8 cellular contexts compared by ENCODE assay signal in the genomic region with DNA sequence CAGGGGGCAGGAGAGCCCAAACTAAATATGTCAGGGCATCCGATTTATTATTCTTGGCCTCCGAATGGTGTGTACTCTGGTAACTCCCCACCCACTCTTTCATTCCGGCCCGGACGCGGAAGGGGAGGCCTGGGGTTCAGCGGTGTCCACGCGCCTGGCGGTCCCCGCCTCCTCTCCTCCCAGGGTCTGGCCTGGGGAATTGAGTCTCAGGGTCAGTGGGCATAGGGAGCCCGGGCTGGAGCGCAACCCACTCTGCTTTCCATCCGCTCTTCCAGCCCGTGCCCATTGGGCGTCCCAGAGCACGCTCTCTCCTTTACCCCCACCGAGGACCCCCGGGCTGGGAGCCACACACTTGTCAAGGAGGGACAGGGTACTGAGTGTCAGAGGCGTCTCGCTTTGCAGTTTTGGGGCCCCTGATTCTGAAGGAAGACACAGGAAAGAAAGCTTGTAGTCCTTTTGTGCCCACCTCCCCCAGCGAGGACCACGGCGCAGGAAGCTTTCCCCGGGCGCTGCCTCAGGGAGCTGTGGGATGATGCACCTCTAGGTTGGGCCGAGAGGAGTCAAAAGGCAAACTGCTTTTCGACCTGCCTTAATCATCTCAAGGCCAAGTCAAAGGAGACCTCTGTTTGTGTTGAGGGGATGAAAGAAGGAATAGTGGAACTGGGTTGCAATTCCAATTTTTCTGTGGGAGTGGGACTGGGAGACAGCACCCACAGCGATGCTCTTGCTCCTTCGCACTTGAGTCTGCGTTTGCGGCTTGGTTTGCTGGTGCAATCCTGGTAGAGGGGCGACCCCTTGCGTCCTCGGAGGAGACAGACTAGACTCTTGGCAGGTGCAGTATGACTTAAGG. TPM values are rescaled to one million over a fixed set of nuclear protein-coding genes. Genes with fewer than 3 reads are reported as not detected.
DNase-seq lines count a peak whose midpoint lies in the region; ATAC-seq and TF ChIP-seq lines count a peak whose summit lies in the region.

No MANE protein-coding gene starts in this region.

- ATAC-seq in GM21529 (IDR thresholded peaks at IDR 0.05; ENCODE audit: unreplicated experiment) (peak; percentile 88), thoracic aorta (ENCODE audit: insufficient number of reproducible peaks, low FRiP score, low read depth) (peak; percentile 49)
- ATAC-seq in activated T-cell treated with anti-CD3 and anti-CD28 coated beads, Interleukin-2, amount 50 U/mL, for 72 hours (replicated peaks in 1 of 2): peak; percentile 87 to 88

- TF ChIP-seq CTCF in foreskin fibroblast (IDR thresholded peaks at IDR 0.05; ENCODE audit: low read depth, low read length) (peak; percentile 73), neural progenitor cell (IDR thresholded peaks at IDR 0.05) (peak; percentile 98), thoracic aorta (IDR thresholded peaks at IDR 0.05) (peak; percentile 30)

- DNase-seq in DMS79 (lab: John Stamatoyannopoulos, UW): peak; percentile 53
- peak in 69 of 76 experiments; percentile 6 to 82 (median 54) for DNase-seq in HUDEP-2 (lab: John Stamatoyannopoulos, UW; ENCODE audit: unreplicated experiment in 76 of 76)
- peak; percentile 10 for DNase-seq in OCI-M2 (lab: John Stamatoyannopoulos, UW; ENCODE audit: unreplicated experiment)
- peak; percentile 83 for DNase-seq in activated T-cell treated with anti-CD3 and anti-CD28 coated beads, Interleukin-2, amount 50 U/mL, for 72 hours
- peak; percentile 66 to 90 for DNase-seq in foreskin fibroblast
- DNase-seq in neural progenitor cell (ENCODE audit: low spot score): peak; percentile 89
- DNase-seq in thoracic aorta (ENCODE audit: low spot score): no peak

- peaks cover 98% of the 10 kb centered on the region for H3K27me3 ChIP-seq in neural progenitor cell
- no peaks in the 10 kb centered on the region for H3K27me3 ChIP-seq in thoracic aorta (replicated peaks; ENCODE audit: insufficient read depth)

- peaks cover 23% of the 10 kb centered on the region for H3K4me1 Mint-ChIP-seq in activated T-cell treated with anti-CD3 and anti-CD28 coated beads, Interleukin-2, amount 50 U/mL, for 72 hours (ENCODE audit: low read depth)
- H3K4me1 Mint-ChIP-seq in neural progenitor cell: peaks cover 24% of the 10 kb centered on the region

- H3F3A ChIP-seq in neural progenitor cell (ENCODE audit: low read depth): no peaks in the 10 kb centered on the region

- H3K36me3 ChIP-seq in neural progenitor cell (no peaks in the 10 kb centered on the region), thoracic aorta (no peaks in the 10 kb centered on the region)

- peak overlapping the region; percentile 99 for H3K4me2 ChIP-seq in neural progenitor cell

- H3K4me3 ChIP-seq in foreskin fibroblast (ENCODE audit: low read depth in 1 of 2, low read length in 2 of 2) (peak overlapping the region; percentile 56 to 74), neural progenitor cell (peak overlapping the region; percentile 67), thoracic aorta (peak overlapping the region; percentile 72)

- peak overlapping the region; percentile 82 to 92 for H3K4me3 Mint-ChIP-seq in activated T-cell treated with anti-CD3 and anti-CD28 coated beads, Interleukin-2, amount 50 U/mL, for 72 hours
- peak overlapping the region; percentile 97 for H3K4me3 Mint-ChIP-seq in neural progenitor cell

- no peak overlapping the region for H3K27ac ChIP-seq in neural progenitor cell
- no peak overlapping the region for H3K27ac ChIP-seq in thoracic aorta

- no peaks in the 10 kb centered on the region for H3K36me3 Mint-ChIP-seq in activated T-cell treated with anti-CD3 and anti-CD28 coated beads, Interleukin-2, amount 50 U/mL, for 72 hours (ENCODE audit: insufficient read depth in 2 of 2)
- H3K36me3 Mint-ChIP-seq in neural progenitor cell: peaks cover 2% of the 10 kb centered on the region

- no peak overlapping the region for H3K27ac Mint-ChIP-seq in activated T-cell treated with anti-CD3 and anti-CD28 coated beads, Interleukin-2, amount 50 U/mL, for 72 hours
- peak overlapping the region; percentile 13 for H3K27ac Mint-ChIP-seq in neural progenitor cell

- H3K9me3 ChIP-seq in neural progenitor cell (ENCODE audit: low read depth) (no peaks in the 10 kb centered on the region), thoracic aorta (no peaks in the 10 kb centered on the region)

- no peaks in the 10 kb centered on the region for H3K9me3 Mint-ChIP-seq in activated T-cell treated with anti-CD3 and anti-CD28 coated beads, Interleukin-2, amount 50 U/mL, for 72 hours
- no peaks in the 10 kb centered on the region for H3K9me3 Mint-ChIP-seq in neural progenitor cell

- H2AFZ ChIP-seq in neural progenitor cell (replicated peaks): peak overlapping the region; percentile 59

- H3K9ac ChIP-seq in neural progenitor cell: no peak overlapping the region

- H3K27me3 Mint-ChIP-seq in activated T-cell treated with anti-CD3 and anti-CD28 coated beads, Interleukin-2, amount 50 U/mL, for 72 hours (ENCODE audit: low read depth): peaks cover 66% of the 10 kb centered on the region
- H3K27me3 Mint-ChIP-seq in neural progenitor cell (ENCODE audit: insufficient read depth, low read depth): peaks cover 9% of the 10 kb centered on the region

- H4K20me1 ChIP-seq in neural progenitor cell (ENCODE audit: low read depth): no peaks in the 10 kb centered on the region

- H3K79me2 ChIP-seq in neural progenitor cell (ENCODE audit: low read depth): no peaks in the 10 kb centered on the region

- H3K4me1 ChIP-seq in neural progenitor cell (peaks cover 20% of the 10 kb centered on the region), thoracic aorta (ENCODE audit: control insufficient read depth in 1 of 2, low read depth in 2 of 2) (peaks cover 20 to 26% of the 10 kb centered on the region in 2 donors)

RNA-seq across cellular contexts. Expression of gene RSPO3, which starts 2.5 kb away (rescaled TPM):
- not detected for total RNA-seq in activated T-cell treated with anti-CD3 and anti-CD28 coated beads, Interleukin-2, amount 50 U/mL, for 72 hours
- total RNA-seq in neural progenitor cell (ENCODE audit: low replicate concordance) (0.81 and 2.4 TPM in 2 replicates), thoracic aorta (1 to 10 TPM; 1.1 to 2.3 TPM)

Comparison
In these comparisons a context has a peak if more than half of its experiments do, and no peak if none do; other contexts are left out.
1. CTCF ChIP-seq: peak in every context shown above with its lines; median percentile 98 in neural progenitor cell; 73 in foreskin fibroblast; 30 in thoracic aorta.